Comparison of ENCODE assay signal across 10 cellular contexts in the genomic region with DNA sequence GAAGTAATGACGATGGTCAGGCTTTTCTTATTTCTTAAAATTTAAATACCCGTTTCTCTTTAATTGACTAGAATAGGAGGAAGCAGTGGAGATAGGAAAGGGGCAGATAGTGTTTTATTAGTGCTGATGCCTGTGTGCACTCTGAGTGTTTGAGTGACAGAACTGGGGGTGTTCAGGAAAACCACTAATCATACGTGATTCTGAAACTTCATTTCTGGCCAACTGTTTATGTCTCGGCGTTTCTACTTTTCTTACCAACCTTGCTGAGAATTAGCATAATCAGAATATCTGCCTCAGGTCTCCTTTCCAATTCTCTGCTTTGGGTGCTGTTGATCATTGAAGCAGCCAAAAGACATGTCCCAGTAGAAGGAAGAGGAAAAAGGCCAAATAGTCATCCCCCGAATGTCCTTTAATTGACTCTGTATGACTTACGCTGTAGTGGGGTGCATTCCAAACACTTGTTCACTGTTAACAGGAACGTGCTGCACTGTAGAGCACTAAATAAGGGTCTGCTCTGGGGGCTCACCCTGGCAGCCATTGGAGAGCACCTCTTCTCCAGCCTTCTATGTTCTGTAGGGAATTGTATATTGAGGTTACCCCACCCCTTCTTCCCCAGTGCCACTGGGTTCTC.
DNase-seq lines count a peak whose midpoint lies in the region; ATAC-seq, FAIRE-seq and TF ChIP-seq lines count a peak whose summit lies in the region.
"Had no signal": no experiment of that assay in that cellular context is flagged by ENCODE, and none has a peak within 500 bp of the region (broad histone marks: within the 10 kb centered on the region; RNA-seq: fewer than 3 reads in every experiment).

No MANE protein-coding gene starts in this region.

- no peak overlapping the region for H3K27ac ChIP-seq in CD4-positive, alpha-beta T cell (ENCODE audit: low read depth, low read length)
- H3K27ac ChIP-seq in GM12878 (ENCODE audit: control insufficient read depth, insufficient read depth) (peak overlapping the region; percentile 56), dorsolateral prefrontal cortex (peak overlapping the region in 25 of 59 donors; percentile 18 to 96 (median 88))

- H3K4me2 ChIP-seq in GM12878 (ENCODE audit: control insufficient read depth, insufficient read depth): peak overlapping the region; percentile 89

- intact Hi-C loops in CD4-positive, alpha-beta T cell (cut with DNase I, micrococcal nuclease): no loop called here
- intact Hi-C loops in GM12878 (cut with micrococcal nuclease; ENCODE audit: unreplicated experiment) (no loop called here), dorsolateral prefrontal cortex (cut with DNase I) (no loop called here)

- FAIRE-seq in GM12878 (lab: Jason Lieb, UNC): peak; percentile 93

- DNase-seq in CD4-positive, alpha-beta T cell: no peak
- peak; percentile 55 for DNase-seq in GM12878 (ENCODE audit: low read depth, low spot score)
- DNase-seq in UCSD-AML1 (lab: John Stamatoyannopoulos, UW; ENCODE audit: unreplicated experiment): no peak
- DNase-seq in activated CD4-positive, CD25-positive, alpha-beta regulatory T cell treated with anti-CD3 and anti-CD28 coated beads, Interleukin-2, amount 50 U/mL, for 72 hours: no peak
- DNase-seq in dorsolateral prefrontal cortex: no peak
- no peak for DNase-seq in NCI-H2081 treated with DMSO at 0.1 percent for 48 hours (lab: John Stamatoyannopoulos, UW)
- DNase-seq: activated CD8-positive, alpha-beta memory T cell treated with anti-CD3 and anti-CD28 coated beads, Interleukin-2, amount 50 U/mL, for 4 hours; effector CD4-positive, alpha-beta T cell had no signal

- peaks cover 86% of the 10 kb centered on the region for H3K79me2 ChIP-seq in GM12878 (ENCODE audit: control insufficient read depth, insufficient read depth, low read length)

- H3K4me3 Mint-ChIP-seq in CD4-positive, alpha-beta T cell: peak overlapping the region; percentile 26

- no TSS peak for BruUV-seq in GM12878 (replicated peaks; lab: Mats Ljungman, UMichigan)

- no peak overlapping the region for H2AFZ ChIP-seq in GM12878 (ENCODE audit: control insufficient read depth, low read depth, low read length)

- CTCF ChIA-PET in CD4-positive, alpha-beta T cell (lab: Charles Lee): no interaction called here
- CTCF ChIA-PET in GM12878 (lab: Yijun Ruan, JAX): interaction anchor here (1.1 to 1.3 kb wide), 3 partner anchors 8 to 23 kb away, joined by 3 to 5 read pairs (median 4); no protein-coding TSS in a partner anchor

- no peaks in the 10 kb centered on the region for H3K27me3 ChIP-seq in CD4-positive, alpha-beta T cell (ENCODE audit: control insufficient read depth, insufficient read depth, low read length)
- H3K27me3 ChIP-seq in GM12878 (replicated peaks in 1 of 2; ENCODE audit: control insufficient read depth in 2 of 2, insufficient read depth in 2 of 2, low read length in 1 of 2) (no peaks in the 10 kb centered on the region), dorsolateral prefrontal cortex (no peaks in the 10 kb centered on the region)

- peak overlapping the region; percentile 38; the same call in 1 of the 2 replicates for H3K9ac ChIP-seq in GM12878 (ENCODE audit: control insufficient read depth, insufficient read depth, low read length)

- H3K4me3 ChIP-seq in GM12878 (peak overlapping the region; percentile 58), dorsolateral prefrontal cortex (no peak overlapping the region)

- RAD21 ChIA-PET in GM12878 (lab: Charles Lee; ENCODE audit: unreplicated experiment): interaction anchor here (1.3 to 2.7 kb wide), 3 partner anchors 8 to 10 kb away, joined by 3 to 10 read pairs (median 9); no protein-coding TSS in a partner anchor

- H3K9me3 Mint-ChIP-seq in CD4-positive, alpha-beta T cell: no peaks in the 10 kb centered on the region

- H4K20me1 ChIP-seq in GM12878 (ENCODE audit: control insufficient read depth, insufficient read depth): no peaks in the 10 kb centered on the region

- no peaks in the 10 kb centered on the region for H3K27me3 Mint-ChIP-seq in CD4-positive, alpha-beta T cell

- 7% methylated on average over 8 of the region's 8 CpGs for WGBS in GM12878 (ENCODE audit: insufficient coverage, insufficient replicate concordance, low lambda C conversion rate, missing lambda C conversion rate)

- in situ Hi-C loops in GM12878 (cut with MboI): no loop called here

- peaks cover 68% of the 10 kb centered on the region for H3K4me1 Mint-ChIP-seq in CD4-positive, alpha-beta T cell (ENCODE audit: low read depth)

- SMC1A ChIA-PET in GM12878 (lab: Charles Lee; ENCODE audit: uncharacterized antibody, unreplicated experiment): interaction anchor here (0.6 to 7.4 kb wide), 8 partner anchors 9 to 406 kb away, joined by 3 to 111 read pairs (median 6); no protein-coding TSS in a partner anchor

- ATAC-seq in CD4-positive, alpha-beta T cell (ENCODE audit: poor library complexity): no peak
- ATAC-seq in GM19372 (IDR thresholded peaks at IDR 0.05; ENCODE audit: low read depth, unreplicated experiment) (peak; percentile 71), HG03432 (IDR thresholded peaks at IDR 0.05; ENCODE audit: unreplicated experiment) (peak; percentile 73), GM12878 (peak; percentile 89)

- no peaks in the 10 kb centered on the region for H3K36me3 Mint-ChIP-seq in CD4-positive, alpha-beta T cell (ENCODE audit: low read depth)

- TF ChIP-seq CTCF in CD4-positive, alpha-beta T cell (IDR thresholded peaks at IDR 0.05): no peak
- TF ChIP-seq CTCF in GM12878 (IDR thresholded peaks at IDR 0.05 in 2 of 3, conservative IDR thresholded peaks at IDR 0.05 in 1 of 3; ENCODE audit: control insufficient read depth in 2 of 3, extremely low read depth in 1 of 3, insufficient read depth in 1 of 3, low read depth in 3 of 3, low read length in 3 of 3): no peak
- TF ChIP-seq CTCF in dorsolateral prefrontal cortex (IDR thresholded peaks at IDR 0.05 in 54 of 56, conservative IDR thresholded peaks at IDR 0.05 in 2 of 56; ENCODE audit: low read depth in 1 of 56, partially characterized antibody in 56 of 56): no peak

- H3K36me3 ChIP-seq in GM12878 (ENCODE audit: control insufficient read depth in 2 of 2, insufficient read depth in 2 of 2, low read length in 1 of 2): peaks cover 0 to 2% of the 10 kb centered on the region in 2 experiments; a peak in 1 of 4 replicates

- TF ChIP-seq EP300 in GM12878 (IDR thresholded peaks at IDR 0.05; ENCODE audit: borderline replicate concordance in 1 of 2, control insufficient read depth in 1 of 2, low read depth in 2 of 2, low read length in 2 of 2): peak; percentile 25 to 31; a peak in 1 of 4 replicates

- peak overlapping the region; percentile 51 for H3K27ac Mint-ChIP-seq in CD4-positive, alpha-beta T cell

- H3K9me3 ChIP-seq in CD4-positive, alpha-beta T cell (ENCODE audit: control insufficient read depth, low read length): no peaks in the 10 kb centered on the region
- no peaks in the 10 kb centered on the region; the same call in 2 of the 3 replicates for H3K9me3 ChIP-seq in GM12878 (replicated peaks; ENCODE audit: control insufficient read depth, insufficient read depth, low read length)

- peaks cover 14% of the 10 kb centered on the region for H3K4me1 ChIP-seq in GM12878 (ENCODE audit: control insufficient read depth, insufficient read depth, low read length)

- no peak for TF ChIP-seq POLR2A in GM12878 (IDR thresholded peaks at IDR 0.05; ENCODE audit: low read depth, low read length)

- no peak for TF ChIP-seq RAD21 in GM12878 (IDR thresholded peaks at IDR 0.05; ENCODE audit: insufficient read depth, low read depth, low read length)

- POLR2A ChIA-PET in CD4-positive, alpha-beta T cell (lab: Charles Lee): interaction anchor here (0.8 kb wide), 1 partner anchor 19 kb away, joined by 3 read pairs; no protein-coding TSS in a partner anchor
- POLR2A ChIA-PET in GM12878 (lab: Charles Lee): interaction anchor here (1.0 to 2.8 kb wide), 2 partner anchors 12 to 35 kb away, joined by 5 to 11 read pairs; no protein-coding TSS in a partner anchor

TF ChIP-seq in GM12878, 131 proteins besides CTCF, POLR2A, EP300 and RAD21 (continues in another document):
- TF ChIP-seq JUND (IDR thresholded peaks at IDR 0.05; ENCODE audit: low read depth, low read length) (no peak), TARDBP (IDR thresholded peaks at IDR 0.05; ENCODE audit: borderline replicate concordance) (no peak), MTA3 (IDR thresholded peaks at IDR 0.05; ENCODE audit: borderline replicate concordance, low read length) (no peak), RUNX3 (IDR thresholded peaks at IDR 0.05; ENCODE audit: low read length) (peak; percentile 92), POLR2AphosphoS5 (IDR thresholded peaks at IDR 0.05; ENCODE audit: low read length) (no peak), SKIL (IDR thresholded peaks at IDR 0.05; ENCODE audit: low read depth, poor library complexity, severe bottlenecking) (peak; percentile 67), CBFB (IDR thresholded peaks at IDR 0.05; ENCODE audit: low read depth) (peak; percentile 55; the same call in 1 of the 2 replicates), SUZ12 (IDR thresholded peaks at IDR 0.05; ENCODE audit: unreplicated experiment) (no peak), FOXM1 (IDR thresholded peaks at IDR 0.05; ENCODE audit: low read depth, low read length) (peak; percentile 55; the same call in 1 of the 2 replicates)
